12 cellular contexts compared by ENCODE assay signal in the genomic region with DNA sequence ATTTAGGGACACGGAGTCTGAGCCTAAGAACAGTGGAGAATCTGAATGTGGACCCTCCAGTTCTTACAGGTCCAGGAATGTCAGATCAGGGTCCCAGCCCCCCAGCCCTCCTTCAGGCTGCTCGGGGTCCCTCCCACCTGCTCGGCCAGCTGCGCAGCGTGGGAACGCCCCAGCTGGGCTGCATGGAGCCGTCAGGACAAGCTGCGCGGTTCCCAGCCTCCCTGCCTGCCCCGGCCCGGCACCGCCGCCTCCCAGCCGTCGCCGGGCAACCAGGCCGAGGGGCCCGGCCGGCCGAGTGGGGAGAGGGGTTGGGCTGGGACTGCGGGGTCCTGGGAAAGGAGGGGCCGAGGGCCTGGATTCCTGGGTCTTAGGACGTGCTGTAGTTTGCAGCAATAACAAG. TPM values are rescaled to one million over a fixed set of nuclear protein-coding genes. Genes with fewer than 3 reads are reported as not detected.
A peak's percentile ranks its signal among the peaks of the same experiment; 100 is the strongest.
DNase-seq lines count a peak whose midpoint lies in the region; ATAC-seq and TF ChIP-seq lines count a peak whose summit lies in the region.
"Had no signal": no experiment of that assay in that cellular context is flagged by ENCODE, and none has a peak within 500 bp of the region (broad histone marks: within the 10 kb centered on the region; RNA-seq: fewer than 3 reads in every experiment).

No MANE protein-coding gene starts in this region.

- in situ Hi-C loops in gastrocnemius medialis (cut with MboI; ENCODE audit: low sequenced_read_pairs in 4 of 4): no loop called here

- H3K4me1 Mint-ChIP-seq in activated naive CD8-positive, alpha-beta T cell treated with anti-CD3 and anti-CD28 coated beads, Interleukin-2, amount 10 ng/mL, durations not matched to agents 7 days and 5 days: peaks cover 6% of the 10 kb centered on the region

- no peaks in the 10 kb centered on the region for H3K9me3 Mint-ChIP-seq in activated naive CD8-positive, alpha-beta T cell treated with anti-CD3 and anti-CD28 coated beads, Interleukin-2, amount 10 ng/mL, durations not matched to agents 7 days and 5 days
- H3K9me3 Mint-ChIP-seq: activated CD4-positive, alpha-beta T cell treated with anti-CD3 and anti-CD28 coated beads, Interleukin-2, amount 10 ng/mL, durations not matched to agents 7 days and 5 days had no signal

- peak overlapping the region; percentile 87 for H3K4me2 ChIP-seq in mesendoderm (ENCODE audit: low read length)

- no peak overlapping the region for H3K18ac ChIP-seq in mesendoderm (ENCODE audit: low read length)

- H4K5ac ChIP-seq in mesendoderm (ENCODE audit: low read length): no peak overlapping the region

- TF ChIP-seq POLR2A in gastrocnemius medialis (IDR thresholded peaks at IDR 0.05): no peak

- peak overlapping the region; percentile 48 for H3K4me3 Mint-ChIP-seq in activated naive CD8-positive, alpha-beta T cell treated with anti-CD3 and anti-CD28 coated beads, Interleukin-2, amount 10 ng/mL, durations not matched to agents 7 days and 5 days

- no peak overlapping the region for H2BK15ac ChIP-seq in mesendoderm (replicated peaks; ENCODE audit: low read depth)

- H3K27me3 ChIP-seq in BE2C (no peaks in the 10 kb centered on the region), H7 (ENCODE audit: control insufficient read depth, insufficient read depth, low read length) (peaks cover 77% of the 10 kb centered on the region), mesendoderm (ENCODE audit: insufficient read depth, low read length, poor library complexity) (peaks cover 11% of the 10 kb centered on the region), gastrocnemius medialis (peaks cover 55 to 81% (median 58%) of the 10 kb centered on the region in 3 donors)

- no peak overlapping the region for H3K23ac ChIP-seq in mesendoderm (ENCODE audit: low read length)

- H3K36me3 ChIP-seq in BE2C (no peaks in the 10 kb centered on the region), H7 (replicated peaks; ENCODE audit: control insufficient read depth, insufficient read depth, low read length) (no peaks in the 10 kb centered on the region), mesendoderm (ENCODE audit: control insufficient read depth, insufficient read depth, low read length) (no peaks in the 10 kb centered on the region), gastrocnemius medialis (no peaks in the 10 kb centered on the region)

- DNase-seq in BE2C: no peak
- peak; percentile 94 for DNase-seq in H7
- no peak for DNase-seq in activated naive CD8-positive, alpha-beta T cell treated with anti-CD3 and anti-CD28 coated beads, Interleukin-2, amount 10 ng/mL, durations not matched to agents 7 days and 5 days
- DNase-seq in mesendoderm: no peak
- DNase-seq in gastrocnemius medialis: no peak
- no peak for DNase-seq in NCI-H2107 (lab: John Stamatoyannopoulos, UW)
- no peak for DNase-seq in cerebellum (ENCODE audit: low spot score)
- no peak for DNase-seq in stimulated activated CD4-positive, alpha-beta T cell treated with anti-CD3 and anti-CD28 coated beads, Interleukin-2, amount 100 ng/mL, for 24 hours
- DNase-seq: foreskin melanocyte, occipital lobe, PC-9 had no signal

- intact Hi-C loops in gastrocnemius medialis (cut with DNase I; ENCODE audit: low total_unique reads): no loop called here

- no peak overlapping the region for H3K27ac ChIP-seq in mesendoderm (ENCODE audit: low read depth, low read length)
- H3K27ac ChIP-seq in gastrocnemius medialis: no peak overlapping the region
- H3K27ac ChIP-seq: PC-9 had no signal

- no peaks in the 10 kb centered on the region for H3K36me3 Mint-ChIP-seq in activated naive CD8-positive, alpha-beta T cell treated with anti-CD3 and anti-CD28 coated beads, Interleukin-2, amount 10 ng/mL, durations not matched to agents 7 days and 5 days

- POLR2A ChIA-PET in activated naive CD8-positive, alpha-beta T cell treated with anti-CD3 and anti-CD28 coated beads, Interleukin-2, amount 10 ng/mL, durations not matched to agents 7 days and 5 days (lab: Charles Lee): interaction anchor here (0.8 kb wide), 1 partner anchor 138 kb away, joined by 3 read pairs; no protein-coding TSS in a partner anchor

- no peaks in the 10 kb centered on the region for H3K79me2 ChIP-seq in mesendoderm (ENCODE audit: control insufficient read depth, insufficient read depth, low read length)

- H3K4ac ChIP-seq in mesendoderm (ENCODE audit: low read depth, low read length): no peak overlapping the region

- no peak for ATAC-seq in activated naive CD8-positive, alpha-beta T cell treated with anti-CD3 and anti-CD28 coated beads, Interleukin-2, amount 10 ng/mL, durations not matched to agents 7 days and 5 days (ENCODE audit: low read depth)
- ATAC-seq in gastrocnemius medialis: no peak

- H3K56ac ChIP-seq in mesendoderm (ENCODE audit: low read length): peak overlapping the region; percentile 82

- no peaks in the 10 kb centered on the region for H3K79me1 ChIP-seq in mesendoderm (ENCODE audit: low read length)

- no peak overlapping the region for H2BK5ac ChIP-seq in mesendoderm (ENCODE audit: low read length)

- H3K27me3 Mint-ChIP-seq in activated naive CD8-positive, alpha-beta T cell treated with anti-CD3 and anti-CD28 coated beads, Interleukin-2, amount 10 ng/mL, durations not matched to agents 7 days and 5 days: peaks cover 62% of the 10 kb centered on the region

- H3K4me3 ChIP-seq in BE2C (ENCODE audit: low read depth, low read length): peak overlapping the region; percentile 75
- peak overlapping the region; percentile 61 for H3K4me3 ChIP-seq in H7 (ENCODE audit: insufficient read depth, low read depth, low read length)
- no peak overlapping the region for H3K4me3 ChIP-seq in mesendoderm (ENCODE audit: low read length)
- H3K4me3 ChIP-seq in gastrocnemius medialis: peak overlapping the region in 1 of 4 donors; percentile 54
- H3K4me3 ChIP-seq: PC-9 had no signal

- TF ChIP-seq CTCF in BE2C (IDR thresholded peaks at IDR 0.05; ENCODE audit: low read depth, low read length) (no peak), gastrocnemius medialis (IDR thresholded peaks at IDR 0.05 in 4 of 5, conservative IDR thresholded peaks at IDR 0.05 in 1 of 5) (no peak)

- no peak overlapping the region for H2AK5ac ChIP-seq in mesendoderm (ENCODE audit: low read length)

- H3K4me1 ChIP-seq in BE2C (no peaks in the 10 kb centered on the region), mesendoderm (ENCODE audit: control insufficient read depth, low read depth, low read length) (no peaks in the 10 kb centered on the region), gastrocnemius medialis (peaks cover 0 to 3% of the 10 kb centered on the region in 2 donors)

- H2BK120ac ChIP-seq in mesendoderm (ENCODE audit: low read depth, low read length): no peak overlapping the region

- H3K9me3 ChIP-seq in BE2C: no peaks in the 10 kb centered on the region
- H3K9me3 ChIP-seq in gastrocnemius medialis: no peaks in the 10 kb centered on the region

- H3K9ac ChIP-seq in mesendoderm (ENCODE audit: low read length): peak overlapping the region; percentile 49

- WGBS in mesendoderm (ENCODE audit: extremely low coverage, insufficient coverage, low lambda C conversion rate): no CpG with 5 or more reads among the region's 23 CpGs

- no peak overlapping the region for H4K8ac ChIP-seq in mesendoderm (ENCODE audit: low read depth, low read length)

- H3K27ac Mint-ChIP-seq in activated naive CD8-positive, alpha-beta T cell treated with anti-CD3 and anti-CD28 coated beads, Interleukin-2, amount 10 ng/mL, durations not matched to agents 7 days and 5 days: no peak overlapping the region
- H3K27ac Mint-ChIP-seq: activated CD4-positive, alpha-beta T cell treated with anti-CD3 and anti-CD28 coated beads, Interleukin-2, amount 10 ng/mL, durations not matched to agents 7 days and 5 days had no signal

RNA-seq across cellular contexts. Expression of gene KIRREL2, which starts 0.7 kb away (rescaled TPM):
- polyA plus RNA-seq in BE2C (2012; ENCODE audit: insufficient read depth, insufficient read length, low read depth): 13.6 TPM
- 0.55 and 0.92 TPM in 2 replicates for total RNA-seq in H7 (2014; rRNA removed; shearing (Covaris generic))
- 1 to 10 TPM; 2.9 to 3.0 TPM for total RNA-seq in activated naive CD8-positive, alpha-beta T cell treated with anti-CD3 and anti-CD28 coated beads, Interleukin-2, amount 10 ng/mL, durations not matched to agents 7 days and 5 days
- 1.2 TPM for polyA plus RNA-seq in mesendoderm (2013, experiment 1 of 2)
- 1.2 TPM for polyA plus RNA-seq in mesendoderm (2013, experiment 2 of 2)
- total RNA-seq in gastrocnemius medialis (not detected), cerebellum (5.3 TPM)
- total RNA-seq: PC-9 had no signal

RNA-seq across cellular contexts. Expression of gene NPHS1, which starts 3.7 kb away (rescaled TPM):
- polyA plus RNA-seq in BE2C (2012; ENCODE audit: insufficient read depth, insufficient read length, low read depth): 0.86 TPM
- not detected in 2 replicates for total RNA-seq in H7 (2014; rRNA removed; shearing (Covaris generic))
- total RNA-seq in activated naive CD8-positive, alpha-beta T cell treated with anti-CD3 and anti-CD28 coated beads, Interleukin-2, amount 10 ng/mL, durations not matched to agents 7 days and 5 days: under 1 TPM in 1 of 2 experiments, not detected in 1; 0.40 TPM
- polyA plus RNA-seq in mesendoderm (2013, experiment 1 of 2): 0.06 TPM
- polyA plus RNA-seq in mesendoderm (2013, experiment 2 of 2): 0.18 TPM
- total RNA-seq in gastrocnemius medialis (not detected), cerebellum (0.73 TPM)
- total RNA-seq: activated CD4-positive, alpha-beta T cell treated with anti-CD3 and anti-CD28 coated beads, Interleukin-2, amount 10 ng/mL, durations not matched to agents 7 days and 5 days; PC-9 had no signal

RNA-seq across cellular contexts. Expression of gene APLP1, which starts 12.4 kb away (rescaled TPM):
- 319 TPM for polyA plus RNA-seq in BE2C (2012; ENCODE audit: insufficient read depth, insufficient read length, low read depth)
- total RNA-seq in H7 (2014; rRNA removed; shearing (Covaris generic)): 18.3 and 19.3 TPM in 2 replicates
- total RNA-seq in activated naive CD8-positive, alpha-beta T cell treated with anti-CD3 and anti-CD28 coated beads, Interleukin-2, amount 10 ng/mL, durations not matched to agents 7 days and 5 days: 1 to 10 TPM; 1.2 to 1.4 TPM
- 8.0 TPM for polyA plus RNA-seq in mesendoderm (2013, experiment 1 of 2)
- polyA plus RNA-seq in mesendoderm (2013, experiment 2 of 2): 7.9 TPM
- total RNA-seq in gastrocnemius medialis (under 1 TPM in 2 of 4 donors, not detected in 2; 0.27 to 0.33 TPM), cerebellum (97.6 TPM)

RNA-seq across cellular contexts. Expression of gene PRODH2, which starts 43.4 kb away (rescaled TPM):
- not detected for polyA plus RNA-seq in BE2C (2012; ENCODE audit: insufficient read depth, insufficient read length, low read depth)
- not detected in 2 replicates for total RNA-seq in H7 (2014; rRNA removed; shearing (Covaris generic))
- total RNA-seq in activated naive CD8-positive, alpha-beta T cell treated with anti-CD3 and anti-CD28 coated beads, Interleukin-2, amount 10 ng/mL, durations not matched to agents 7 days and 5 days: not detected
- not detected for polyA plus RNA-seq in mesendoderm (2013, experiment 1 of 2)
- not detected for polyA plus RNA-seq in mesendoderm (2013, experiment 2 of 2)
- total RNA-seq in gastrocnemius medialis (under 1 TPM in 1 of 4 donors, not detected in 3; 0.13 TPM), cerebellum (0.09 TPM)
- total RNA-seq: activated CD4-positive, alpha-beta T cell treated with anti-CD3 and anti-CD28 coated beads, Interleukin-2, amount 10 ng/mL, durations not matched to agents 7 days and 5 days; occipital lobe; PC-9 had no signal

RNA-seq across cellular contexts. Expression of gene NFKBID, which starts 44.3 kb away (rescaled TPM):
- polyA plus RNA-seq in BE2C (2012; ENCODE audit: insufficient read depth, insufficient read length, low read depth): 3.8 TPM
- total RNA-seq in H7 (2014; rRNA removed; shearing (Covaris generic)): 6.8 and 7.5 TPM in 2 replicates
- 10 to 100 TPM; 40.7 to 48.7 TPM for total RNA-seq in activated naive CD8-positive, alpha-beta T cell treated with anti-CD3 and anti-CD28 coated beads, Interleukin-2, amount 10 ng/mL, durations not matched to agents 7 days and 5 days
- 5.1 TPM for polyA plus RNA-seq in mesendoderm (2013, experiment 1 of 2)
- polyA plus RNA-seq in mesendoderm (2013, experiment 2 of 2): 5.1 TPM
- total RNA-seq in gastrocnemius medialis (1 to 10 TPM in 3 of 4 donors, not detected in 1; 1.2 to 2.7 (median 2.3) TPM), cerebellum (3.9 TPM)
